ENCODE assay signal across 19 cellular contexts in genomic region chr9:72065076-72065475, GRCh38. TPM values are rescaled to one million over a fixed set of nuclear protein-coding genes. Genes with fewer than 3 reads are reported as not detected.
A peak's percentile ranks its signal among the peaks of the same experiment; 100 is the strongest.
DNase-seq lines count a peak whose midpoint lies in the region; FAIRE-seq and TF ChIP-seq lines count a peak whose summit lies in the region.
"Had no signal": no experiment of that assay in that cellular context is flagged by ENCODE, and none has a peak within 500 bp of the region (broad histone marks: within the 10 kb centered on the region; RNA-seq: fewer than 3 reads in every experiment).

No MANE protein-coding gene starts in this region.

- no peak overlapping the region for H3K4me3 ChIP-seq in fibroblast of pulmonary artery (replicated peaks; ENCODE audit: low read depth, low read length)
- H3K4me3 ChIP-seq: GM12878, GM23248, K562 had no signal

- CTCF ChIA-PET in RWPE1 (lab: Yijun Ruan, JAX): interaction anchor here (0.9 to 1.2 kb wide), 2 partner anchors 19 to 26 kb away, joined by 3 to 4 read pairs; no protein-coding TSS in a partner anchor

- POLR2A ChIA-PET in RWPE1 (lab: Yijun Ruan, JAX; ENCODE audit: low non-redundant PET): no interaction called here

- TF ChIP-seq CTCF in RWPE1 (conservative IDR thresholded peaks at IDR 0.05; ENCODE audit: low read depth): no peak
- TF ChIP-seq CTCF in fibroblast of pulmonary artery (IDR thresholded peaks at IDR 0.05; ENCODE audit: low read length, missing control alignments): no peak

- no peak overlapping the region for H3K27ac ChIP-seq in RWPE1
- H3K27ac ChIP-seq: GM23248 had no signal

- peak; percentile 52 for FAIRE-seq in urothelium cell line (lab: Jason Lieb, UNC)
- FAIRE-seq: GM12878, K562 had no signal

- DNase-seq in HT1080 (ENCODE audit: low read depth) (peak; percentile 46), RWPE1 (ENCODE audit: low spot score) (peak; percentile 42), fibroblast of pulmonary artery (ENCODE audit: low read depth) (peak; percentile 31), urothelium cell line (ENCODE audit: low spot score) (peak; percentile 39), DMS153 (lab: John Stamatoyannopoulos, UW) (no peak), amniotic stem cell (lab: John Stamatoyannopoulos, UW) (no peak), putamen (ENCODE audit: low spot score) (no peak)
- DNase-seq: BE2C; CD4-positive, alpha-beta memory T cell; DMS79 treated with DMSO at 0.1 percent for 48 hours; GDM1; GM23248; NCI-H1092 treated with DMSO at 0.1 percent for 48 hours; NCI-H2081 treated with DMSO at 0.1 percent for 48 hours; NCI-H524; SIG-M5 had no signal

RNA-seq across cellular contexts. Expression of gene C9orf57, which starts 4.7 kb away (rescaled TPM):
- total RNA-seq in HT1080 (2014; rRNA removed; shearing (Covaris generic)): not detected in 2 replicates
- polyA plus RNA-seq in HT1080 (2015; cell fraction: cytosol; rRNA removed): not detected in 2 replicates
- not detected in 2 replicates for polyA plus RNA-seq in HT1080 (2015; cell fraction: nucleus; rRNA removed)
- total RNA-seq: CD4-positive, alpha-beta memory T cell; GM12878; GM23248; K562 had no signal
- polyA plus RNA-seq: AG04450; CD4-positive, alpha-beta memory T cell; GM23248; K562 had no signal

Comparison
In these comparisons a context has a peak if more than half of its experiments do, and no peak if none do; other contexts are left out.
1. DNase-seq: peak in HT1080 (single experiment), RWPE1 (single experiment), fibroblast of pulmonary artery (single experiment) and urothelium cell line (single experiment); none in DMS153 (single experiment), amniotic stem cell (single experiment) and putamen (single experiment).